Comparison of ENCODE assay signal across 18 cellular contexts in genomic region chr17:40600486-40601046, GRCh38. TPM values are rescaled to one million over a fixed set of nuclear protein-coding genes. Genes with fewer than 3 reads are reported as not detected.
DNase-seq lines count a peak whose midpoint lies in the region; ATAC-seq and TF ChIP-seq lines count a peak whose summit lies in the region.
"Had no signal": no experiment of that assay in that cellular context is flagged by ENCODE, and none has a peak within 500 bp of the region (broad histone marks: within the 10 kb centered on the region; RNA-seq: fewer than 3 reads in every experiment).

No MANE protein-coding gene starts in this region.

- H3K27me3 ChIP-seq in PC-9 (ENCODE audit: insufficient read depth, low read depth) = no peaks in the 10 kb centered on the region
- H3K27me3 ChIP-seq in effector memory CD4-positive, alpha-beta T cell (replicated peaks; ENCODE audit: control insufficient read depth, insufficient read depth, low read length, poor library complexity, severe bottlenecking) = no peaks in the 10 kb centered on the region
- H3K27me3 ChIP-seq in HAP-1 (ENCODE audit: low read depth) = no peaks in the 10 kb centered on the region
- H3K27me3 ChIP-seq in upper lobe of left lung = no peaks in the 10 kb centered on the region
- H3K27me3 ChIP-seq: esophagus muscularis mucosa, neutrophil had no signal

- WGBS in upper lobe of left lung, 2 donors = 75 to 84% methylated on average over 7 to 8 of the region's 8 CpGs

- H3K36me3 ChIP-seq in PC-9 (ENCODE audit: low read depth) = no peaks in the 10 kb centered on the region
- H3K36me3 ChIP-seq in effector memory CD4-positive, alpha-beta T cell (ENCODE audit: control insufficient read depth, insufficient read depth, low read length) = no peaks in the 10 kb centered on the region
- no peaks in the 10 kb centered on the region for H3K36me3 ChIP-seq in HAP-1 (replicated peaks)
- H3K36me3 ChIP-seq in upper lobe of left lung = no peaks in the 10 kb centered on the region
- H3K36me3 ChIP-seq: esophagus muscularis mucosa, neutrophil, tibial artery had no signal

- no peaks in the 10 kb centered on the region for H3K79me2 ChIP-seq in PC-9 (ENCODE audit: low read depth)

- H3K9me3 ChIP-seq in PC-9 (ENCODE audit: insufficient read depth, low read depth) (no peaks in the 10 kb centered on the region), HAP-1 (no peaks in the 10 kb centered on the region), upper lobe of left lung (no peaks in the 10 kb centered on the region)
- no peaks in the 10 kb centered on the region for H3K9me3 ChIP-seq in effector memory CD4-positive, alpha-beta T cell (ENCODE audit: control insufficient read depth, low read length)
- H3K9me3 ChIP-seq: esophagus muscularis mucosa, neutrophil, SK-N-SH, tibial artery had no signal

- no peak for ATAC-seq in stimulated activated naive B cell treated with anti-CD40 and anti-IgM and Interleukin-4, amounts not matched to agents 10 μg/mL and 1 μg/mL and 100 μg/mL, for 72 hours (replicated peaks)
- ATAC-seq in upper lobe of left lung (ENCODE audit: low FRiP score in 2 of 2) = no peak
- ATAC-seq: left lobe of liver had no signal

- no peaks in the 10 kb centered on the region for H3K9me2 ChIP-seq in PC-9 (ENCODE audit: insufficient read depth)
- H3K9me2 ChIP-seq: SK-N-SH had no signal

- H3K4me3 Mint-ChIP-seq in stimulated activated naive B cell treated with anti-CD40 and anti-IgM and Interleukin-4, amounts not matched to agents 10 μg/mL and 1 μg/mL and 100 μg/mL, for 72 hours = no peak overlapping the region

- in situ Hi-C loops in HAP-1 (cut with MboI; ENCODE audit: low sequenced_read_pairs) = loop anchor here (25.0 kb wide), 1 partner anchor 1062 kb away; no protein-coding TSS in a partner anchor

- TF ChIP-seq EP300 in upper lobe of left lung (IDR thresholded peaks at IDR 0.05) = no peak

- H3K27ac ChIP-seq in PC-9 (no peak overlapping the region), upper lobe of left lung (no peak overlapping the region)
- H3K27ac ChIP-seq in effector memory CD4-positive, alpha-beta T cell (ENCODE audit: insufficient read depth, low read length, poor library complexity, severe bottlenecking) = peak overlapping the region; percentile 99
- H3K27ac ChIP-seq: C4-2B, esophagus muscularis mucosa, neutrophil had no signal

- intact Hi-C loops in PC-9 (cut with micrococcal nuclease; ENCODE audit: unreplicated experiment) = no loop called here

- POLR2A ChIA-PET in PC-9 (lab: Charles Lee; ENCODE audit: unreplicated experiment) = no interaction called here

- H4K20me1 ChIP-seq in PC-9 (ENCODE audit: insufficient read depth) = no peaks in the 10 kb centered on the region

- peaks cover 4% of the 10 kb centered on the region; the same call in 1 of the 2 replicates for H3F3A ChIP-seq in PC-9 (ENCODE audit: insufficient read depth, low read depth)

- no peak overlapping the region for H3K4me3 ChIP-seq in PC-9
- no peak overlapping the region for H3K4me3 ChIP-seq in effector memory CD4-positive, alpha-beta T cell (ENCODE audit: insufficient read depth, low read depth, low read length, poor library complexity, severe bottlenecking)
- H3K4me3 ChIP-seq in HAP-1 = no peak overlapping the region
- H3K4me3 ChIP-seq in upper lobe of left lung = no peak overlapping the region
- H3K4me3 ChIP-seq: esophagus muscularis mucosa, tibial artery had no signal

- peaks cover 68 to 96% of the 10 kb centered on the region in 2 donors for H3K4me1 Mint-ChIP-seq in stimulated activated naive B cell treated with anti-CD40 and anti-IgM and Interleukin-4, amounts not matched to agents 10 μg/mL and 1 μg/mL and 100 μg/mL, for 72 hours

- H3K27me3 Mint-ChIP-seq in stimulated activated naive B cell treated with anti-CD40 and anti-IgM and Interleukin-4, amounts not matched to agents 10 μg/mL and 1 μg/mL and 100 μg/mL, for 72 hours = no peaks in the 10 kb centered on the region

- H3K36me3 Mint-ChIP-seq in stimulated activated naive B cell treated with anti-CD40 and anti-IgM and Interleukin-4, amounts not matched to agents 10 μg/mL and 1 μg/mL and 100 μg/mL, for 72 hours = peaks cover 6 to 10% of the 10 kb centered on the region in 2 donors

- H3K9me3 Mint-ChIP-seq in stimulated activated naive B cell treated with anti-CD40 and anti-IgM and Interleukin-4, amounts not matched to agents 10 μg/mL and 1 μg/mL and 100 μg/mL, for 72 hours = peaks cover 5 to 7% of the 10 kb centered on the region in 2 donors

- no TSS peak for BruUV-seq in PC-9 (replicated peaks; lab: Mats Ljungman, UMichigan)

- CTCF ChIA-PET in PC-9 (lab: Charles Lee) = no interaction called here

- peak overlapping the region; percentile 97 for H3K27ac Mint-ChIP-seq in stimulated activated naive B cell treated with anti-CD40 and anti-IgM and Interleukin-4, amounts not matched to agents 10 μg/mL and 1 μg/mL and 100 μg/mL, for 72 hours

- TF ChIP-seq POLR2A in upper lobe of left lung (IDR thresholded peaks at IDR 0.05) = no peak

- H3K4me1 ChIP-seq in PC-9 (replicated peaks; ENCODE audit: insufficient read depth) (peaks cover 8% of the 10 kb centered on the region), HAP-1 (no peaks in the 10 kb centered on the region), upper lobe of left lung (no peaks in the 10 kb centered on the region)
- H3K4me1 ChIP-seq in effector memory CD4-positive, alpha-beta T cell (ENCODE audit: control insufficient read depth, insufficient read depth, low read length, poor library complexity, severe bottlenecking) = peaks cover 92% of the 10 kb centered on the region
- H3K4me1 ChIP-seq: esophagus muscularis mucosa had no signal

- no peak overlapping the region for H2AFZ ChIP-seq in PC-9

- H3K4me2 ChIP-seq in PC-9 = peak overlapping the region; percentile 18; the same call in 1 of the 2 replicates
- H3K4me2 ChIP-seq: SK-N-SH had no signal

- TF ChIP-seq CTCF in PC-9 (conservative IDR thresholded peaks at IDR 0.05) = no peak
- TF ChIP-seq CTCF in upper lobe of left lung (IDR thresholded peaks at IDR 0.05) = no peak

- DNase-seq in activated CD8-positive, alpha-beta memory T cell treated with anti-CD3 and anti-CD28 coated beads for 24 hours = peak; percentile 52
- DNase-seq in activated CD8-positive, alpha-beta memory T cell treated with anti-CD3 and anti-CD28 coated beads, Interleukin-2, amount 50 U/mL, for 4 hours = no peak
- peak; percentile 26 to 84 for DNase-seq in PC-9
- no peak for DNase-seq in effector memory CD4-positive, alpha-beta T cell
- no peak for DNase-seq in stimulated activated naive B cell treated with anti-CD40 and anti-IgM and Interleukin-4, amounts not matched to agents 10 μg/mL and 1 μg/mL and 100 μg/mL, for 72 hours
- no peak for DNase-seq in HAP-1 (ENCODE audit: low spot score in 2 of 2)
- DNase-seq in activated effector memory CD4-positive, alpha-beta T cell treated with Interleukin-2 at 50 U/mL for 16 hours = no peak
- DNase-seq in upper lobe of left lung = no peak
- DNase-seq: NCI-H1694 treated with DMSO at 0.1 percent for 48 hours; NCI-H345; SK-N-SH; stimulated activated CD4-positive, alpha-beta T cell treated with anti-CD3 and anti-CD28 coated beads, Interleukin-12 subunit alpha, Interleukin-12 subunit beta, amount 100 ng/mL, for 4 hours; tibial artery had no signal

RNA-seq across cellular contexts. Expression of gene CCR7, which starts 35.3 kb away (rescaled TPM):
- total RNA-seq in PC-9 (2021) (not detected in 2 replicates), upper lobe of left lung (1 to 10 TPM in 3 of 6 donors, under 1 TPM in 1, not detected in 2; 0.30 to 2.8 (median 1.4) TPM)
- total RNA-seq: RPMI7951 had no signal

RNA-seq across cellular contexts. Expression of gene SMARCE1, which starts 47.1 kb away (rescaled TPM):
- total RNA-seq in PC-9 (2021) = 75.0 and 90.8 TPM in 2 replicates
- total RNA-seq in upper lobe of left lung = 10 to 100 TPM; 39.8 to 91.4 (median 65.8) TPM

Comparison
In these comparisons a context has a peak if more than half of its experiments do, and no peak if none do; other contexts are left out.
1. DNase-seq: peak in activated CD8-positive, alpha-beta memory T cell treated with anti-CD3 and anti-CD28 coated beads for 24 hours (single experiment) and PC-9 (2 of 2); none in activated CD8-positive, alpha-beta memory T cell treated with anti-CD3 and anti-CD28 coated beads, Interleukin-2, amount 50 U/mL, for 4 hours (single experiment), effector memory CD4-positive, alpha-beta T cell (0 of 3), stimulated activated naive B cell treated with anti-CD40 and anti-IgM and Interleukin-4, amounts not matched to agents 10 μg/mL and 1 μg/mL and 100 μg/mL, for 72 hours (single experiment), HAP-1 (0 of 2), activated effector memory CD4-positive, alpha-beta T cell treated with Interleukin-2 at 50 U/mL for 16 hours (single experiment) and upper lobe of left lung (0 of 2).